8 cellular contexts compared by ENCODE assay signal in genomic region chr12:643478-644292, GRCh38.
A peak's percentile ranks its signal among the peaks of the same experiment; 100 is the strongest.
DNase-seq lines count a peak whose midpoint lies in the region; ATAC-seq and TF ChIP-seq lines count a peak whose summit lies in the region.

No MANE protein-coding gene starts in this region.

- H3K27me3 ChIP-seq in mucosa of stomach (ENCODE audit: control insufficient read depth, insufficient read depth, low read length), result no peaks in the 10 kb centered on the region

- no peak for TF ChIP-seq CTCF in coronary artery (IDR thresholded peaks at IDR 0.05)

- H3K27ac ChIP-seq in coronary artery, result peak overlapping the region; percentile 95 to 99

- H3K9ac ChIP-seq in mucosa of stomach (ENCODE audit: low read length), result peak overlapping the region; percentile 82

- DNase-seq in SIG-M5 treated with dmso at 0.1 percent for 504 hours (lab: John Stamatoyannopoulos, UW; ENCODE audit: unreplicated experiment), result peak; percentile 26
- no peak for DNase-seq in SIG-M5 (lab: John Stamatoyannopoulos, UW)
- DNase-seq in NOMO-1 treated with DMSO at 0.1 percent for 48 hours (lab: John Stamatoyannopoulos, UW; ENCODE audit: unreplicated experiment), result peak; percentile 53
- DNase-seq in coronary artery (ENCODE audit: low spot score), result no peak
- no peak for DNase-seq in DMS79 treated with DMSO at 0.1 percent for 48 hours (lab: John Stamatoyannopoulos, UW)

- ATAC-seq in HG03108 (IDR thresholded peaks at IDR 0.05; ENCODE audit: unreplicated experiment) (no peak), GM21360 (IDR thresholded peaks at IDR 0.05; ENCODE audit: unreplicated experiment) (no peak)

- H3K36me3 ChIP-seq in mucosa of stomach (ENCODE audit: control insufficient read depth, insufficient read depth, low read length), result no peaks in the 10 kb centered on the region

- peak overlapping the region; percentile 78 for H3K4me3 ChIP-seq in coronary artery
- peak overlapping the region; percentile 54 for H3K4me3 ChIP-seq in mucosa of stomach (ENCODE audit: low read length)

- peaks cover 38% of the 10 kb centered on the region for H3K4me1 ChIP-seq in mucosa of stomach (ENCODE audit: control insufficient read depth, insufficient read depth, low read length)

- no peaks in the 10 kb centered on the region for H3K9me3 ChIP-seq in mucosa of stomach (ENCODE audit: control insufficient read depth, low read length)

Comparison
In these comparisons a context has a peak if more than half of its experiments do, and no peak if none do; other contexts are left out.
1. DNase-seq: peak in SIG-M5 treated with dmso at 0.1 percent for 504 hours (single experiment) and NOMO-1 treated with DMSO at 0.1 percent for 48 hours (single experiment); none in SIG-M5 (single experiment), coronary artery (single experiment) and DMS79 treated with DMSO at 0.1 percent for 48 hours (single experiment).